In the genomic region with DNA sequence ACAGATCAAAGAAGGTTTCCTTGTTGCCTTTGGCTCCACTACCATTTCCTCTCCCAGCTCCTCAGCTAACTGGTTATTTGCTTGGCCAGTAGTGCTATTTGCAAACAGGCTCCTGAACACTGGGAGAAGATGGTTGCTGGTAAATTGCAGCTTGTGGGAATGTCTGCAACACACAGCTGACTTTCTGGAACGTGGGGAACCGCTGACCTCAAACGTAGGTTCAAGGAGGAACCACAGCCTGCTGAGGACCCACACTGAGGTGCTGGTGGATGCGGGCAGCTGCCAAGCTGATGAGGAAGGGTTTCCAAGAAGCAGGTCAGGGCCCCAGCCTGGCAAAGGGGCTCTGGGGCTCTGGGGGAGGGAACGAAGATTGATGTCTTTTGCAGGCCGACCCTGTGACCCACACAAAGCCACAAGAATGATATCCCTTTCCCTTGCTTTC, we compare ENCODE assay signal across 1 cellular context.
TF ChIP-seq lines count a peak whose summit lies in the region.

No MANE protein-coding gene starts in this region.

TF ChIP-seq in GM23338, 12 proteins besides CTCF, POLR2A, EP300 and RAD21 (continued from another document):
- TF ChIP-seq, protein P1, sequence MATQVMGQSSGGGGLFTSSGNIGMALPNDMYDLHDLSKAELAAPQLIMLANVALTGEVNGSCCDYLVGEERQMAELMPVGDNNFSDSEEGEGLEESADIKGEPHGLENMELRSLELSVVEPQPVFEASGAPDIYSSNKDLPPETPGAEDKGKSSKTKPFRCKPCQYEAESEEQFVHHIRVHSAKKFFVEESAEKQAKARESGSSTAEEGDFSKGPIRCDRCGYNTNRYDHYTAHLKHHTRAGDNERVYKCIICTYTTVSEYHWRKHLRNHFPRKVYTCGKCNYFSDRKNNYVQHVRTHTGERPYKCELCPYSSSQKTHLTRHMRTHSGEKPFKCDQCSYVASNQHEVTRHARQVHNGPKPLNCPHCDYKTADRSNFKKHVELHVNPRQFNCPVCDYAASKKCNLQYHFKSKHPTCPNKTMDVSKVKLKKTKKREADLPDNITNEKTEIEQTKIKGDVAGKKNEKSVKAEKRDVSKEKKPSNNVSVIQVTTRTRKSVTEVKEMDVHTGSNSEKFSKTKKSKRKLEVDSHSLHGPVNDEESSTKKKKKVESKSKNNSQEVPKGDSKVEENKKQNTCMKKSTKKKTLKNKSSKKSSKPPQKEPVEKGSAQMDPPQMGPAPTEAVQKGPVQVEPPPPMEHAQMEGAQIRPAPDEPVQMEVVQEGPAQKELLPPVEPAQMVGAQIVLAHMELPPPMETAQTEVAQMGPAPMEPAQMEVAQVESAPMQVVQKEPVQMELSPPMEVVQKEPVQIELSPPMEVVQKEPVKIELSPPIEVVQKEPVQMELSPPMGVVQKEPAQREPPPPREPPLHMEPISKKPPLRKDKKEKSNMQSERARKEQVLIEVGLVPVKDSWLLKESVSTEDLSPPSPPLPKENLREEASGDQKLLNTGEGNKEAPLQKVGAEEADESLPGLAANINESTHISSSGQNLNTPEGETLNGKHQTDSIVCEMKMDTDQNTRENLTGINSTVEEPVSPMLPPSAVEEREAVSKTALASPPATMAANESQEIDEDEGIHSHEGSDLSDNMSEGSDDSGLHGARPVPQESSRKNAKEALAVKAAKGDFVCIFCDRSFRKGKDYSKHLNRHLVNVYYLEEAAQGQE (IDR thresholded peaks at IDR 0.05; ENCODE audit: unreplicated experiment): no peak
- TF ChIP-seq CREB1 (CRISPR knock-in tag; IDR thresholded peaks at IDR 0.05; ENCODE audit: low read depth): no peak
- TF ChIP-seq EZH2phosphoT487 (IDR thresholded peaks at IDR 0.05; ENCODE audit: unreplicated experiment): no peak
- TF ChIP-seq EZH2 (IDR thresholded peaks at IDR 0.05; ENCODE audit: low read depth, unreplicated experiment): no peak
- TF ChIP-seq, protein P2, sequence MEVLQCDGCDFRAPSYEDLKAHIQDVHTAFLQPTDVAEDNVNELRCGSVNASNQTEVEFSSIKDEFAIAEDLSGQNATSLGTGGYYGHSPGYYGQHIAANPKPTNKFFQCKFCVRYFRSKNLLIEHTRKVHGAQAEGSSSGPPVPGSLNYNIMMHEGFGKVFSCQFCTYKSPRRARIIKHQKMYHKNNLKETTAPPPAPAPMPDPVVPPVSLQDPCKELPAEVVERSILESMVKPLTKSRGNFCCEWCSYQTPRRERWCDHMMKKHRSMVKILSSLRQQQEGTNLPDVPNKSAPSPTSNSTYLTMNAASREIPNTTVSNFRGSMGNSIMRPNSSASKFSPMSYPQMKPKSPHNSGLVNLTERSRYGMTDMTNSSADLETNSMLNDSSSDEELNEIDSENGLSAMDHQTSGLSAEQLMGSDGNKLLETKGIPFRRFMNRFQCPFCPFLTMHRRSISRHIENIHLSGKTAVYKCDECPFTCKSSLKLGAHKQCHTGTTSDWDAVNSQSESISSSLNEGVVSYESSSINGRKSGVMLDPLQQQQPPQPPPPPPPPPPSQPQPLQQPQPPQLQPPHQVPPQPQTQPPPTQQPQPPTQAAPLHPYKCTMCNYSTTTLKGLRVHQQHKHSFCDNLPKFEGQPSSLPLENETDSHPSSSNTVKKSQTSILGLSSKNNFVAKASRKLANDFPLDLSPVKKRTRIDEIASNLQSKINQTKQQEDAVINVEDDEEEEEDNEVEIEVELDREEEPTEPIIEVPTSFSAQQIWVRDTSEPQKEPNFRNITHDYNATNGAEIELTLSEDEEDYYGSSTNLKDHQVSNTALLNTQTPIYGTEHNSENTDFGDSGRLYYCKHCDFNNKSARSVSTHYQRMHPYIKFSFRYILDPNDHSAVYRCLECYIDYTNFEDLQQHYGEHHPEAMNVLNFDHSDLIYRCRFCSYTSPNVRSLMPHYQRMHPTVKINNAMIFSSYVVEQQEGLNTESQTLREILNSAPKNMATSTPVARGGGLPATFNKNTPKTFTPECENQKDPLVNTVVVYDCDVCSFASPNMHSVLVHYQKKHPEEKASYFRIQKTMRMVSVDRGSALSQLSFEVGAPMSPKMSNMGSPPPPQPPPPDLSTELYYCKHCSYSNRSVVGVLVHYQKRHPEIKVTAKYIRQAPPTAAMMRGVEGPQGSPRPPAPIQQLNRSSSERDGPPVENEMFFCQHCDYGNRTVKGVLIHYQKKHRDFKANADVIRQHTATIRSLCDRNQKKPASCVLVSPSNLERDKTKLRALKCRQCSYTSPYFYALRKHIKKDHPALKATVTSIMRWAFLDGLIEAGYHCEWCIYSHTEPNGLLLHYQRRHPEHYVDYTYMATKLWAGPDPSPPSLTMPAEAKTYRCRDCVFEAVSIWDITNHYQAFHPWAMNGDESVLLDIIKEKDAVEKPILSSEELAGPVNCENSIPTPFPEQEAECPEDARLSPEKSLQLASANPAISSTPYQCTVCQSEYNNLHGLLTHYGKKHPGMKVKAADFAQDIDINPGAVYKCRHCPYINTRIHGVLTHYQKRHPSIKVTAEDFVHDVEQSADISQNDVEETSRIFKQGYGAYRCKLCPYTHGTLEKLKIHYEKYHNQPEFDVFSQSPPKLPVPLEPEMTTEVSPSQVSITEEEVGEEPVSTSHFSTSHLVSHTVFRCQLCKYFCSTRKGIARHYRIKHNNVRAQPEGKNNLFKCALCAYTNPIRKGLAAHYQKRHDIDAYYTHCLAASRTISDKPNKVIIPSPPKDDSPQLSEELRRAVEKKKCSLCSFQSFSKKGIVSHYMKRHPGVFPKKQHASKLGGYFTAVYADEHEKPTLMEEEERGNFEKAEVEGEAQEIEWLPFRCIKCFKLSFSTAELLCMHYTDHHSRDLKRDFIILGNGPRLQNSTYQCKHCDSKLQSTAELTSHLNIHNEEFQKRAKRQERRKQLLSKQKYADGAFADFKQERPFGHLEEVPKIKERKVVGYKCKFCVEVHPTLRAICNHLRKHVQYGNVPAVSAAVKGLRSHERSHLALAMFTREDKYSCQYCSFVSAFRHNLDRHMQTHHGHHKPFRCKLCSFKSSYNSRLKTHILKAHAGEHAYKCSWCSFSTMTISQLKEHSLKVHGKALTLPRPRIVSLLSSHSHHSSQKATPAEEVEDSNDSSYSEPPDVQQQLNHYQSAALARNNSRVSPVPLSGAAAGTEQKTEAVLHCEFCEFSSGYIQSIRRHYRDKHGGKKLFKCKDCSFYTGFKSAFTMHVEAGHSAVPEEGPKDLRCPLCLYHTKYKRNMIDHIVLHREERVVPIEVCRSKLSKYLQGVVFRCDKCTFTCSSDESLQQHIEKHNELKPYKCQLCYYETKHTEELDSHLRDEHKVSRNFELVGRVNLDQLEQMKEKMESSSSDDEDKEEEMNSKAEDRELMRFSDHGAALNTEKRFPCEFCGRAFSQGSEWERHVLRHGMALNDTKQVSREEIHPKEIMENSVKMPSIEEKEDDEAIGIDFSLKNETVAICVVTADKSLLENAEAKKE (CRISPR knock-in tag; IDR thresholded peaks at IDR 0.05): no peak
- no peak for TF ChIP-seq NANOG (IDR thresholded peaks at IDR 0.05; ENCODE audit: borderline replicate concordance)
TF ChIP-seq in GM23338: peak in this region for 0.
